In the genomic region with DNA sequence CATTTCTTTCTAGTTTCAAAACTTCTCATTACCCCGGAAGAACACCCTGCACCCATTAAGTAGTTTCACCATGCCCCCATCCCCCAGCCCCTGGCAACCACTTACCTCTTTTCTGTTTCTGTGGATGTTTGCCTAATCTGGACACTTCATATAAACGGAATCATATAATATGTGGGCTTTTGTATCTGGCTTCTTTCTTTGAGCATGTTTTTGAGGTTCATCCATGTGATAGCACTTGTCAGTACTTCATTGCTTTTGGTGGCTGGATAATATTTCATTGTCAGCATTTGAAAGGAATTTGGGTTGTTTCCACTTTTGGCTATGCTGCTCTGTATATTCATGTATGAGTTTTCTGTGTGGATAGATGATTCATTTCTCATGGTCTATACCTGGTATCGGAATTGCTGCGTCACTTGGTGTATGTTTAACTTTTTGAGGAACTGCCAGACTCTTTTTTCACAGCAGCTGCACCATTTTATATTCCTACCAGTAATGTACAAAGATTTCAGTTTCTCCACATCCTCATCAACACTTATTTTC, we compare ENCODE assay signal across 8 cellular contexts. TPM values are rescaled to one million over a fixed set of nuclear protein-coding genes. Genes with fewer than 3 reads are reported as not detected.
DNase-seq lines count a peak whose midpoint lies in the region; ATAC-seq and TF ChIP-seq lines count a peak whose summit lies in the region.

No MANE protein-coding gene starts in this region.

- peak overlapping the region; percentile 82 for H3K27ac Mint-ChIP-seq in activated CD8-positive, alpha-beta memory T cell treated with anti-CD3 and anti-CD28 coated beads, Interleukin-2, amount 10 ng/mL, durations not matched to agents 7 days and 5 days
- H3K27ac Mint-ChIP-seq in activated CD4-positive, alpha-beta memory T cell treated with anti-CD3 and anti-CD28 coated beads, Interleukin-2, amount 10 ng/mL, durations not matched to agents 7 days and 5 days, result peak overlapping the region; percentile 29

- peaks cover 15% of the 10 kb centered on the region for H4K20me1 ChIP-seq in osteoblast (ENCODE audit: insufficient read depth, low read length)

- no peak for TF ChIP-seq CTCF in osteoblast (IDR thresholded peaks at IDR 0.05; ENCODE audit: extremely low read depth, low read depth, low read length)

- H3K4me2 ChIP-seq in osteoblast (ENCODE audit: insufficient read depth, low read length), result peak overlapping the region; percentile 39

- no peaks in the 10 kb centered on the region for H3K27me3 ChIP-seq in osteoblast (ENCODE audit: insufficient read depth, low read length)

- no peaks in the 10 kb centered on the region for H3K9me3 Mint-ChIP-seq in activated CD8-positive, alpha-beta memory T cell treated with anti-CD3 and anti-CD28 coated beads, Interleukin-2, amount 10 ng/mL, durations not matched to agents 7 days and 5 days (ENCODE audit: low read depth)
- no peaks in the 10 kb centered on the region for H3K9me3 Mint-ChIP-seq in activated CD4-positive, alpha-beta memory T cell treated with anti-CD3 and anti-CD28 coated beads, Interleukin-2, amount 10 ng/mL, durations not matched to agents 7 days and 5 days

- POLR2A ChIA-PET in activated CD4-positive, alpha-beta memory T cell treated with anti-CD3 and anti-CD28 coated beads, Interleukin-2, amount 10 ng/mL, durations not matched to agents 7 days and 5 days (lab: Charles Lee), result interaction anchor here (0.6 to 1.0 kb wide), 2 partner anchors 61 to 63 kb away, joined by 3 to 4 read pairs; no protein-coding TSS in a partner anchor

- H3K9me3 ChIP-seq in osteoblast (ENCODE audit: low read depth, low read length), result no peaks in the 10 kb centered on the region

- H3K27ac ChIP-seq in osteoblast (ENCODE audit: low read depth, low read length), result peak overlapping the region; percentile 22

- H3K79me2 ChIP-seq in osteoblast (ENCODE audit: insufficient read depth, low read length), result peaks cover 12% of the 10 kb centered on the region

- DNase-seq in activated CD8-positive, alpha-beta memory T cell treated with anti-CD3 and anti-CD28 coated beads, Interleukin-2, amount 10 ng/mL, durations not matched to agents 7 days and 5 days, result peak; percentile 55
- no peak for DNase-seq in activated CD8-positive, alpha-beta memory T cell treated with anti-CD3 and anti-CD28 coated beads, Interleukin-2, amount 50 U/mL, for 4 hours
- DNase-seq in activated CD4-positive, alpha-beta memory T cell treated with anti-CD3 and anti-CD28 coated beads, Interleukin-2, amount 10 ng/mL, durations not matched to agents 7 days and 5 days, result no peak
- DNase-seq in osteoblast (ENCODE audit: insufficient read length, low spot score, missing footprints) (peak; percentile 79), NCI-H526 treated with DMSO at 0.1 percent for 48 hours (lab: John Stamatoyannopoulos, UW) (no peak), NCI-H128 (lab: John Stamatoyannopoulos, UW; ENCODE audit: unreplicated experiment) (no peak)
- DNase-seq in activated CD8-positive, alpha-beta memory T cell treated with anti-CD3 and anti-CD28 coated beads, Interleukin-2, amount 50 U/mL, for 48 hours, result no peak

- peak; percentile 81 for ATAC-seq in activated CD8-positive, alpha-beta memory T cell treated with anti-CD3 and anti-CD28 coated beads, Interleukin-2, amount 10 ng/mL, durations not matched to agents 7 days and 5 days
- ATAC-seq in HG03097 (IDR thresholded peaks at IDR 0.05; ENCODE audit: low FRiP score, unreplicated experiment), result peak; percentile 62

- CTCF ChIA-PET in activated CD8-positive, alpha-beta memory T cell treated with anti-CD3 and anti-CD28 coated beads, Interleukin-2, amount 10 ng/mL, durations not matched to agents 7 days and 5 days (lab: Charles Lee), result interaction anchor here (1.6 kb wide), 1 partner anchor 11 kb away, joined by 3 read pairs; no protein-coding TSS in a partner anchor
- CTCF ChIA-PET in activated CD4-positive, alpha-beta memory T cell treated with anti-CD3 and anti-CD28 coated beads, Interleukin-2, amount 10 ng/mL, durations not matched to agents 7 days and 5 days (lab: Charles Lee), result no interaction called here

- H3K36me3 Mint-ChIP-seq in activated CD8-positive, alpha-beta memory T cell treated with anti-CD3 and anti-CD28 coated beads, Interleukin-2, amount 10 ng/mL, durations not matched to agents 7 days and 5 days, result peaks cover 19% of the 10 kb centered on the region
- peaks cover 24% of the 10 kb centered on the region for H3K36me3 Mint-ChIP-seq in activated CD4-positive, alpha-beta memory T cell treated with anti-CD3 and anti-CD28 coated beads, Interleukin-2, amount 10 ng/mL, durations not matched to agents 7 days and 5 days (ENCODE audit: low read depth)

- no peak overlapping the region for H2AFZ ChIP-seq in osteoblast (ENCODE audit: low read length)

- peaks cover 21% of the 10 kb centered on the region for H3K4me1 ChIP-seq in osteoblast (ENCODE audit: insufficient read depth, low read length)

- no peak overlapping the region for H3K4me3 ChIP-seq in osteoblast (ENCODE audit: insufficient read depth, low read length)

- H3K4me1 Mint-ChIP-seq in activated CD8-positive, alpha-beta memory T cell treated with anti-CD3 and anti-CD28 coated beads, Interleukin-2, amount 10 ng/mL, durations not matched to agents 7 days and 5 days, result peaks cover 41% of the 10 kb centered on the region
- H3K4me1 Mint-ChIP-seq in activated CD4-positive, alpha-beta memory T cell treated with anti-CD3 and anti-CD28 coated beads, Interleukin-2, amount 10 ng/mL, durations not matched to agents 7 days and 5 days, result peaks cover 33% of the 10 kb centered on the region

- peak overlapping the region; percentile 17 for H3K4me3 Mint-ChIP-seq in activated CD8-positive, alpha-beta memory T cell treated with anti-CD3 and anti-CD28 coated beads, Interleukin-2, amount 10 ng/mL, durations not matched to agents 7 days and 5 days
- H3K4me3 Mint-ChIP-seq in activated CD4-positive, alpha-beta memory T cell treated with anti-CD3 and anti-CD28 coated beads, Interleukin-2, amount 10 ng/mL, durations not matched to agents 7 days and 5 days, result no peak overlapping the region

- no peaks in the 10 kb centered on the region for H3K27me3 Mint-ChIP-seq in activated CD8-positive, alpha-beta memory T cell treated with anti-CD3 and anti-CD28 coated beads, Interleukin-2, amount 10 ng/mL, durations not matched to agents 7 days and 5 days
- H3K27me3 Mint-ChIP-seq in activated CD4-positive, alpha-beta memory T cell treated with anti-CD3 and anti-CD28 coated beads, Interleukin-2, amount 10 ng/mL, durations not matched to agents 7 days and 5 days, result no peaks in the 10 kb centered on the region

- peaks cover 5% of the 10 kb centered on the region for H3K36me3 ChIP-seq in osteoblast (ENCODE audit: insufficient read depth, low read length)

RNA-seq across cellular contexts. Expression of gene SLC5A10, which starts 30.0 kb away (rescaled TPM):
- not detected for total RNA-seq in activated CD8-positive, alpha-beta memory T cell treated with anti-CD3 and anti-CD28 coated beads, Interleukin-2, amount 10 ng/mL, durations not matched to agents 7 days and 5 days
- total RNA-seq in activated CD4-positive, alpha-beta memory T cell treated with anti-CD3 and anti-CD28 coated beads, Interleukin-2, amount 10 ng/mL, durations not matched to agents 7 days and 5 days, result not detected
- total RNA-seq in osteoblast, result not detected in 2 replicates

Comparison
In these comparisons a context has a peak if more than half of its experiments do, and no peak if none do; other contexts are left out.
1. DNase-seq: peak in activated CD8-positive, alpha-beta memory T cell treated with anti-CD3 and anti-CD28 coated beads, Interleukin-2, amount 10 ng/mL, durations not matched to agents 7 days and 5 days (single experiment) and osteoblast (single experiment); none in activated CD8-positive, alpha-beta memory T cell treated with anti-CD3 and anti-CD28 coated beads, Interleukin-2, amount 50 U/mL, for 4 hours (single experiment), activated CD4-positive, alpha-beta memory T cell treated with anti-CD3 and anti-CD28 coated beads, Interleukin-2, amount 10 ng/mL, durations not matched to agents 7 days and 5 days (single experiment), NCI-H526 treated with DMSO at 0.1 percent for 48 hours (single experiment), NCI-H128 (single experiment) and activated CD8-positive, alpha-beta memory T cell treated with anti-CD3 and anti-CD28 coated beads, Interleukin-2, amount 50 U/mL, for 48 hours (single experiment).